38 cellular contexts compared by ENCODE assay signal in the genomic region with DNA sequence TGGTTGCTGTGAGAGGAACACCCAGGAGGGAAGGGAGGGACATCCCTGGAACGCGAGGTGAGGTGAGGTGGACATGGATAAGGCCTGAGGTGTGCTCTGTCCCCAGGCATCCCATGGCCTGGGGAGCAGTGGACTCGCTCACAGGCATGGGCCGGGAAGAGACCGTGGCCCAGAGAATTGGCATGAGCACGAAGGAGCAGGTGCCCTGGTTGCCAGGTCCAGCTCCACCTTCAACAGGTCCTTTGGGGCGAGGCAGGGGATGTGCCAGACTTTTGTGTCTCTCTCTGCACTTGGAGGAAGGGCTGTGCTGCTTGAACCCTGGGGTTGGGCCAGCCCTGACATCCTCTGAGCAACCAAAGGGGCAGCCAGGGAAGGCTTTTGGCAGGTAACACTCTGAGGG. TPM values are rescaled to one million over a fixed set of nuclear protein-coding genes. Genes with fewer than 3 reads are reported as not detected.
"Had no signal": no experiment of that assay in that cellular context is flagged by ENCODE, and none has a peak within 500 bp of the region (broad histone marks: within the 10 kb centered on the region; RNA-seq: fewer than 3 reads in every experiment).

No MANE protein-coding gene starts in this region.

- H3K4me1 Mint-ChIP-seq: activated B cell treated with CpG ODN at 0.5 μM for 24 hours, brain had no signal

- H3K27me3 Mint-ChIP-seq: activated B cell treated with CpG ODN at 0.5 μM for 24 hours; activated CD4-positive, alpha-beta memory T cell treated with anti-CD3 and anti-CD28 coated beads for 36 hours; activated CD4-positive, alpha-beta T cell treated with anti-CD3 and anti-CD28 coated beads, Interleukin-2, amount 10 ng/mL, durations not matched to agents 24 days and 14 days; activated CD8-positive, alpha-beta T cell treated with anti-CD3 and anti-CD28 coated beads for 36 hours; activated naive CD4-positive, alpha-beta T cell treated with anti-CD3 and anti-CD28 coated beads, Interleukin-2, amount 10 ng/mL, durations not matched to agents 7 days and 5 days; activated naive CD8-positive, alpha-beta T cell; activated naive CD8-positive, alpha-beta T cell treated with anti-CD3 and anti-CD28 coated beads, Interleukin-2, amount 10 ng/mL, durations not matched to agents 7 days and 5 days; activated naive CD8-positive, alpha-beta T cell treated with anti-CD3 and anti-CD28 coated beads, Interleukin-2, amount 50 U/mL, for 24 hours; activated T-helper 17 cell treated with anti-CD3 and anti-CD28 coated beads, Interleukin-2, amount 50 U/mL, for 72 hours; brain; central memory CD8-positive, alpha-beta T cell had no signal

- H3K4me1 ChIP-seq: ascending aorta had no signal

- H3K4me3 Mint-ChIP-seq: activated B cell treated with CpG ODN at 0.5 μM for 24 hours; activated CD4-positive, alpha-beta memory T cell treated with anti-CD3 and anti-CD28 coated beads for 36 hours; activated CD4-positive, alpha-beta T cell treated with anti-CD3 and anti-CD28 coated beads, Interleukin-2, amount 10 ng/mL, durations not matched to agents 24 days and 14 days; activated CD8-positive, alpha-beta T cell treated with anti-CD3 and anti-CD28 coated beads for 36 hours; activated naive CD4-positive, alpha-beta T cell treated with anti-CD3 and anti-CD28 coated beads, Interleukin-2, amount 10 ng/mL, durations not matched to agents 7 days and 5 days; activated naive CD8-positive, alpha-beta T cell; activated naive CD8-positive, alpha-beta T cell treated with anti-CD3 and anti-CD28 coated beads, Interleukin-2, amount 10 ng/mL, durations not matched to agents 7 days and 5 days; activated naive CD8-positive, alpha-beta T cell treated with anti-CD3 and anti-CD28 coated beads, Interleukin-2, amount 50 U/mL, for 24 hours; activated T-cell treated with anti-CD3 and anti-CD28 coated beads, Interleukin-2, amount 50 U/mL, for 4 hours; activated T-cell treated with anti-CD3 and anti-CD28 coated beads, Interleukin-2, amount 50 U/mL, for 72 hours; activated T-helper 1 cell treated with anti-CD3 and anti-CD28 coated beads, Interleukin-12 subunit alpha, Interleukin-12 subunit beta, Interleukin-2, Interleukin-4 antibody, amounts not matched to agents 30 ng/mL and 10 ng/mL and 1 ng/mL, durations not matched to agents 14 hours and 24 hours and 36 hours; activated T-helper 17 cell treated with anti-CD3 and anti-CD28 coated beads, Interleukin-2, amount 50 U/mL, for 72 hours; brain; central memory CD8-positive, alpha-beta T cell; T-helper 1 cell treated with Interleukin-12 subunit alpha and Interleukin-12 subunit beta and Interleukin-4 antibody, amounts not matched to agents 30 μg/mL and 1 μg/mL, for 36 hours; T-helper 2 cell treated with Interferon-gamma antibody and Interleukin-4, amounts not matched to agents 5 μg/mL and 100 μg/mL, for 36 hours had no signal

- H3K9me3 ChIP-seq: ascending aorta had no signal

- DNase-seq: activated B cell treated with CpG ODN at 0.5 μM for 24 hours; activated CD4-positive, alpha-beta memory T cell treated with anti-CD3 and anti-CD28 coated beads for 36 hours; activated CD4-positive, alpha-beta T cell treated with anti-CD3 and anti-CD28 coated beads for 4 hours; activated CD4-positive, alpha-beta T cell treated with anti-CD3 and anti-CD28 coated beads, Interleukin-2, amount 10 ng/mL, durations not matched to agents 24 days and 14 days; activated CD4-positive, alpha-beta T cell treated with anti-CD3 and anti-CD28 coated beads, Interleukin-2, amount 50 U/mL, for 1 hour; activated CD4-positive, alpha-beta T cell treated with anti-CD3 and anti-CD28 coated beads, Interleukin-2, amount 50 U/mL, for 4 hours; activated CD4-positive, CD25-positive, alpha-beta regulatory T cell treated with anti-CD3 and anti-CD28 coated beads, Interleukin-2, amount 50 U/mL, for 72 hours; activated CD8-positive, alpha-beta memory T cell treated with anti-CD3 and anti-CD28 coated beads, Interleukin-2, amount 50 U/mL, for 4 hours; activated CD8-positive, alpha-beta T cell treated with anti-CD3 and anti-CD28 coated beads for 36 hours; activated effector memory CD4-positive, alpha-beta T cell treated with Interleukin-2 at 50 U/mL for 16 hours; activated gamma-delta T cell; activated naive CD4-positive, alpha-beta T cell treated with anti-CD3 and anti-CD28 coated beads, Interleukin-2, amount 10 ng/mL, durations not matched to agents 7 days and 5 days; activated naive CD4-positive, alpha-beta T cell treated with Interleukin-2 at 50 U/mL for 16 hours; activated naive CD8-positive, alpha-beta T cell treated with anti-CD3 and anti-CD28 coated beads, Interleukin-2, amount 10 ng/mL, durations not matched to agents 7 days and 5 days; activated naive CD8-positive, alpha-beta T cell treated with anti-CD3 and anti-CD28 coated beads, Interleukin-2, amount 50 U/mL, for 24 hours; activated T-cell treated with anti-CD3 and anti-CD28 coated beads for 4 hours; activated T-cell treated with anti-CD3 and anti-CD28 coated beads, Interleukin-2, amount 50 U/mL, for 1 hour; activated T-cell treated with anti-CD3 and anti-CD28 coated beads, Interleukin-2, amount 50 U/mL, for 4 hours; activated T-cell treated with anti-CD3 and anti-CD28 coated beads, Interleukin-2, amount 50 U/mL, for 72 hours; amygdala; anterior cingulate cortex; caudate nucleus; cerebellar nuclear complex; T-helper 1 cell; T-helper 2 cell; T-helper 9 cell had no signal

- ATAC-seq: activated CD8-positive, alpha-beta T cell treated with anti-CD3 and anti-CD28 coated beads for 36 hours; activated naive CD8-positive, alpha-beta T cell treated with anti-CD3 and anti-CD28 coated beads, Interleukin-2, amount 50 U/mL, for 24 hours; activated T-cell treated with anti-CD3 and anti-CD28 coated beads, Interleukin-2, amount 50 U/mL, for 4 hours; activated T-cell treated with anti-CD3 and anti-CD28 coated beads, Interleukin-2, amount 50 U/mL, for 72 hours; activated T-helper 17 cell treated with anti-CD3 and anti-CD28 coated beads, Interleukin-2, amount 50 U/mL, for 72 hours had no signal

- H3K4me3 ChIP-seq: ascending aorta, cardiac muscle cell had no signal

- H3K27ac Mint-ChIP-seq: activated B cell treated with CpG ODN at 0.5 μM for 24 hours; activated CD4-positive, alpha-beta memory T cell treated with anti-CD3 and anti-CD28 coated beads for 36 hours; activated CD4-positive, alpha-beta T cell treated with anti-CD3 and anti-CD28 coated beads, Interleukin-2, amount 10 ng/mL, durations not matched to agents 24 days and 14 days; activated CD8-positive, alpha-beta T cell treated with anti-CD3 and anti-CD28 coated beads for 36 hours; activated naive CD4-positive, alpha-beta T cell treated with anti-CD3 and anti-CD28 coated beads, Interleukin-2, amount 10 ng/mL, durations not matched to agents 7 days and 5 days; activated naive CD8-positive, alpha-beta T cell treated with anti-CD3 and anti-CD28 coated beads, Interleukin-2, amount 10 ng/mL, durations not matched to agents 7 days and 5 days; activated naive CD8-positive, alpha-beta T cell treated with anti-CD3 and anti-CD28 coated beads, Interleukin-2, amount 50 U/mL, for 24 hours; activated T-cell treated with anti-CD3 and anti-CD28 coated beads, Interleukin-2, amount 50 U/mL, for 72 hours; activated T-helper 1 cell treated with anti-CD3 and anti-CD28 coated beads, Interleukin-12 subunit alpha, Interleukin-12 subunit beta, Interleukin-2, Interleukin-4 antibody, amounts not matched to agents 30 ng/mL and 10 ng/mL and 1 ng/mL, durations not matched to agents 14 hours and 24 hours and 36 hours; activated T-helper 17 cell treated with anti-CD3 and anti-CD28 coated beads, Interleukin-2, amount 50 U/mL, for 72 hours; brain; T-helper 1 cell treated with Interleukin-12 subunit alpha and Interleukin-12 subunit beta and Interleukin-4 antibody, amounts not matched to agents 30 μg/mL and 1 μg/mL, for 36 hours; T-helper 2 cell treated with Interferon-gamma antibody and Interleukin-4, amounts not matched to agents 5 μg/mL and 100 μg/mL, for 36 hours had no signal

- H3K27me3 ChIP-seq: ascending aorta, cardiac muscle cell had no signal

- H3K9me3 Mint-ChIP-seq: activated B cell treated with CpG ODN at 0.5 μM for 24 hours; activated CD4-positive, alpha-beta memory T cell treated with anti-CD3 and anti-CD28 coated beads for 36 hours; activated T-cell treated with anti-CD3 and anti-CD28 coated beads, Interleukin-2, amount 50 U/mL, for 4 hours had no signal

RNA-seq across cellular contexts. Expression of a gene that starts 21.5 kb away (rescaled TPM):
- total RNA-seq: activated B cell treated with CpG ODN at 0.5 μM for 24 hours; activated CD4-positive, alpha-beta memory T cell treated with anti-CD3 and anti-CD28 coated beads for 36 hours; activated CD4-positive, alpha-beta T cell treated with anti-CD3 and anti-CD28 coated beads, Interleukin-2, amount 10 ng/mL, durations not matched to agents 24 days and 14 days; activated CD8-positive, alpha-beta memory T cell treated with anti-CD3 and anti-CD28 coated beads for 36 hours; activated CD8-positive, alpha-beta T cell treated with anti-CD3 and anti-CD28 coated beads for 36 hours; activated naive CD8-positive, alpha-beta T cell treated with anti-CD3 and anti-CD28 coated beads, Interleukin-2, amount 10 ng/mL, durations not matched to agents 7 days and 5 days; activated T-cell treated with anti-CD3 and anti-CD28 coated beads, Interleukin-2, amount 50 U/mL, for 72 hours; activated T-helper 1 cell treated with anti-CD3 and anti-CD28 coated beads, Interleukin-12 subunit alpha, Interleukin-12 subunit beta, Interleukin-2, Interleukin-4 antibody, amounts not matched to agents 30 ng/mL and 10 ng/mL and 1 ng/mL, durations not matched to agents 14 hours and 24 hours and 36 hours; activated T-helper 17 cell treated with anti-CD3 and anti-CD28 coated beads, Interleukin-2, amount 50 U/mL, for 72 hours; ascending aorta; bronchial epithelial cell; cardiac muscle cell; chondrocyte had no signal

RNA-seq across cellular contexts. Expression of a gene that starts 59.6 kb away (rescaled TPM):
- total RNA-seq: activated B cell treated with CpG ODN at 0.5 μM for 24 hours; activated CD4-positive, alpha-beta memory T cell treated with anti-CD3 and anti-CD28 coated beads for 36 hours; activated CD4-positive, alpha-beta T cell treated with anti-CD3 and anti-CD28 coated beads, Interleukin-2, amount 10 ng/mL, durations not matched to agents 24 days and 14 days; activated CD8-positive, alpha-beta memory T cell treated with anti-CD3 and anti-CD28 coated beads for 36 hours; activated CD8-positive, alpha-beta T cell treated with anti-CD3 and anti-CD28 coated beads for 36 hours; activated naive CD8-positive, alpha-beta T cell treated with anti-CD3 and anti-CD28 coated beads, Interleukin-2, amount 10 ng/mL, durations not matched to agents 7 days and 5 days; activated T-cell treated with anti-CD3 and anti-CD28 coated beads, Interleukin-2, amount 50 U/mL, for 72 hours; activated T-helper 1 cell treated with anti-CD3 and anti-CD28 coated beads, Interleukin-12 subunit alpha, Interleukin-12 subunit beta, Interleukin-2, Interleukin-4 antibody, amounts not matched to agents 30 ng/mL and 10 ng/mL and 1 ng/mL, durations not matched to agents 14 hours and 24 hours and 36 hours; activated T-helper 17 cell treated with anti-CD3 and anti-CD28 coated beads, Interleukin-2, amount 50 U/mL, for 72 hours; bronchial epithelial cell; chondrocyte had no signal
